Comparison of ENCODE assay signal across 10 cellular contexts in genomic region chr17:77501101-77501566, GRCh38.
DNase-seq lines count a peak whose midpoint lies in the region; ATAC-seq, FAIRE-seq and TF ChIP-seq lines count a peak whose summit lies in the region.
"Had no signal": no experiment of that assay in that cellular context is flagged by ENCODE, and none has a peak within 500 bp of the region (broad histone marks: within the 10 kb centered on the region; RNA-seq: fewer than 3 reads in every experiment).

No MANE protein-coding gene starts in this region.

- no peak overlapping the region for H3K27ac ChIP-seq in CD4-positive, alpha-beta T cell (ENCODE audit: low read depth, low read length)

- intact Hi-C loops in CD4-positive, alpha-beta T cell (cut with DNase I, micrococcal nuclease): no loop called here

- no peak for FAIRE-seq in HTR-8/SVneo (lab: Jason Lieb, UNC)

- H3K4me3 Mint-ChIP-seq in CD4-positive, alpha-beta T cell: no peak overlapping the region
- no peak overlapping the region for H3K4me3 Mint-ChIP-seq in HFFc6
- H3K4me3 Mint-ChIP-seq in activated T-cell treated with anti-CD3 and anti-CD28 coated beads, Interleukin-2, amount 50 U/mL, for 24 hours: no peak overlapping the region
- no peak overlapping the region for H3K4me3 Mint-ChIP-seq in activated CD8-positive, alpha-beta memory T cell treated with anti-CD3 and anti-CD28 coated beads, Interleukin-2, amount 10 ng/mL, durations not matched to agents 7 days and 5 days
- H3K4me3 Mint-ChIP-seq: activated T-cell treated with anti-CD3 and anti-CD28 coated beads, Interleukin-2, amount 50 U/mL, for 72 hours had no signal

- H3K4me1 Mint-ChIP-seq in CD4-positive, alpha-beta T cell (ENCODE audit: low read depth): peaks cover 4% of the 10 kb centered on the region
- no peaks in the 10 kb centered on the region for H3K4me1 Mint-ChIP-seq in HFFc6 (ENCODE audit: low read depth)
- no peaks in the 10 kb centered on the region for H3K4me1 Mint-ChIP-seq in activated T-cell treated with anti-CD3 and anti-CD28 coated beads, Interleukin-2, amount 50 U/mL, for 24 hours (ENCODE audit: low read depth)
- H3K4me1 Mint-ChIP-seq in activated CD8-positive, alpha-beta memory T cell treated with anti-CD3 and anti-CD28 coated beads, Interleukin-2, amount 10 ng/mL, durations not matched to agents 7 days and 5 days: no peaks in the 10 kb centered on the region

- no peak for TF ChIP-seq POLR2A in GM18505 (IDR thresholded peaks at IDR 0.05; ENCODE audit: borderline replicate concordance, extremely low read depth, insufficient read depth, insufficient read length)

- POLR2A ChIA-PET in CD4-positive, alpha-beta T cell (lab: Charles Lee): interaction anchor here (1.0 to 1.4 kb wide), 2 partner anchors 56 to 60 kb away, joined by 4 read pairs; no protein-coding TSS in a partner anchor

- DNase-seq in CD4-positive, alpha-beta T cell: peak in 6 of 10 experiments; percentile 20 to 32 (median 29)
- DNase-seq in HFFc6: no peak
- peak; percentile 56 for DNase-seq in activated T-cell treated with anti-CD3 and anti-CD28 coated beads, Interleukin-2, amount 50 U/mL, for 24 hours
- peak; percentile 22 for DNase-seq in mesenteric fat pad (ENCODE audit: low spot score)
- no peak for DNase-seq in activated CD8-positive, alpha-beta memory T cell treated with anti-CD3 and anti-CD28 coated beads, Interleukin-2, amount 10 ng/mL, durations not matched to agents 7 days and 5 days
- DNase-seq in HTR-8/SVneo (ENCODE audit: insufficient read length, low spot score): no peak
- DNase-seq: mesendoderm had no signal

- peak; percentile 45 for TF ChIP-seq CTCF in CD4-positive, alpha-beta T cell (IDR thresholded peaks at IDR 0.05)
- peak; percentile 88 for TF ChIP-seq CTCF in HFFc6 (IDR thresholded peaks at IDR 0.05)

- H3K27ac Mint-ChIP-seq in CD4-positive, alpha-beta T cell: peak overlapping the region; percentile 24
- H3K27ac Mint-ChIP-seq in HFFc6: peak overlapping the region; percentile 26; the same call in 1 of the 2 replicates
- no peak overlapping the region for H3K27ac Mint-ChIP-seq in activated T-cell treated with anti-CD3 and anti-CD28 coated beads, Interleukin-2, amount 50 U/mL, for 24 hours
- no peak overlapping the region for H3K27ac Mint-ChIP-seq in activated CD8-positive, alpha-beta memory T cell treated with anti-CD3 and anti-CD28 coated beads, Interleukin-2, amount 10 ng/mL, durations not matched to agents 7 days and 5 days
- H3K27ac Mint-ChIP-seq: activated T-cell treated with anti-CD3 and anti-CD28 coated beads, Interleukin-2, amount 50 U/mL, for 72 hours had no signal

- H3K27me3 ChIP-seq in CD4-positive, alpha-beta T cell (ENCODE audit: control insufficient read depth, insufficient read depth, low read length): no peaks in the 10 kb centered on the region

- no peaks in the 10 kb centered on the region for H3K27me3 Mint-ChIP-seq in CD4-positive, alpha-beta T cell
- H3K27me3 Mint-ChIP-seq in HFFc6 (ENCODE audit: insufficient read depth): peaks cover 31% of the 10 kb centered on the region
- no peaks in the 10 kb centered on the region for H3K27me3 Mint-ChIP-seq in activated T-cell treated with anti-CD3 and anti-CD28 coated beads, Interleukin-2, amount 50 U/mL, for 24 hours
- H3K27me3 Mint-ChIP-seq in activated CD8-positive, alpha-beta memory T cell treated with anti-CD3 and anti-CD28 coated beads, Interleukin-2, amount 10 ng/mL, durations not matched to agents 7 days and 5 days: no peaks in the 10 kb centered on the region

- peak; percentile 43 for ATAC-seq in CD4-positive, alpha-beta T cell (ENCODE audit: poor library complexity)
- ATAC-seq in GM18873 (IDR thresholded peaks at IDR 0.05; ENCODE audit: low FRiP score, unreplicated experiment): no peak
- ATAC-seq in GM18505 (IDR thresholded peaks at IDR 0.05; ENCODE audit: unreplicated experiment): no peak
- no peak for ATAC-seq in activated CD8-positive, alpha-beta memory T cell treated with anti-CD3 and anti-CD28 coated beads, Interleukin-2, amount 10 ng/mL, durations not matched to agents 7 days and 5 days
- ATAC-seq: activated T-cell treated with anti-CD3 and anti-CD28 coated beads, Interleukin-2, amount 50 U/mL, for 72 hours had no signal

- H3K36me3 Mint-ChIP-seq in CD4-positive, alpha-beta T cell (ENCODE audit: low read depth): peaks cover 50% of the 10 kb centered on the region
- peaks cover 10% of the 10 kb centered on the region for H3K36me3 Mint-ChIP-seq in HFFc6 (ENCODE audit: low read depth)
- H3K36me3 Mint-ChIP-seq in activated T-cell treated with anti-CD3 and anti-CD28 coated beads, Interleukin-2, amount 50 U/mL, for 24 hours (ENCODE audit: low read depth): peaks cover 60% of the 10 kb centered on the region
- peaks cover 22% of the 10 kb centered on the region for H3K36me3 Mint-ChIP-seq in activated CD8-positive, alpha-beta memory T cell treated with anti-CD3 and anti-CD28 coated beads, Interleukin-2, amount 10 ng/mL, durations not matched to agents 7 days and 5 days

- CTCF ChIA-PET in CD4-positive, alpha-beta T cell (lab: Charles Lee): interaction anchor here (0.6 to 1.8 kb wide), 2 partner anchors 71 to 395 kb away, joined by 4 to 6 read pairs; no protein-coding TSS in a partner anchor
- CTCF ChIA-PET in activated CD8-positive, alpha-beta memory T cell treated with anti-CD3 and anti-CD28 coated beads, Interleukin-2, amount 10 ng/mL, durations not matched to agents 7 days and 5 days (lab: Charles Lee): interaction anchor here (0.6 to 2.7 kb wide), 4 partner anchors 27 to 169 kb away, joined by 3 to 10 read pairs (median 5); no protein-coding TSS in a partner anchor

- no peaks in the 10 kb centered on the region for H3K9me3 ChIP-seq in CD4-positive, alpha-beta T cell (ENCODE audit: control insufficient read depth, low read length)

- H3K9me3 Mint-ChIP-seq in CD4-positive, alpha-beta T cell: no peaks in the 10 kb centered on the region
- H3K9me3 Mint-ChIP-seq in HFFc6: no peaks in the 10 kb centered on the region
- no peaks in the 10 kb centered on the region for H3K9me3 Mint-ChIP-seq in activated T-cell treated with anti-CD3 and anti-CD28 coated beads, Interleukin-2, amount 50 U/mL, for 24 hours
- no peaks in the 10 kb centered on the region for H3K9me3 Mint-ChIP-seq in activated CD8-positive, alpha-beta memory T cell treated with anti-CD3 and anti-CD28 coated beads, Interleukin-2, amount 10 ng/mL, durations not matched to agents 7 days and 5 days (ENCODE audit: low read depth)
- H3K9me3 Mint-ChIP-seq: activated T-cell treated with anti-CD3 and anti-CD28 coated beads, Interleukin-2, amount 50 U/mL, for 72 hours had no signal

Comparison
In these comparisons a context has a peak if more than half of its experiments do, and no peak if none do; other contexts are left out.
1. DNase-seq: peak in CD4-positive, alpha-beta T cell (6 of 10), activated T-cell treated with anti-CD3 and anti-CD28 coated beads, Interleukin-2, amount 50 U/mL, for 24 hours (single experiment) and mesenteric fat pad (single experiment); none in HFFc6 (single experiment), activated CD8-positive, alpha-beta memory T cell treated with anti-CD3 and anti-CD28 coated beads, Interleukin-2, amount 10 ng/mL, durations not matched to agents 7 days and 5 days (single experiment) and HTR-8/SVneo (single experiment).
2. H3K27ac Mint-ChIP-seq: peak in CD4-positive, alpha-beta T cell (single experiment) and HFFc6 (single experiment); none in activated T-cell treated with anti-CD3 and anti-CD28 coated beads, Interleukin-2, amount 50 U/mL, for 24 hours (single experiment) and activated CD8-positive, alpha-beta memory T cell treated with anti-CD3 and anti-CD28 coated beads, Interleukin-2, amount 10 ng/mL, durations not matched to agents 7 days and 5 days (single experiment).